In the genomic region with DNA sequence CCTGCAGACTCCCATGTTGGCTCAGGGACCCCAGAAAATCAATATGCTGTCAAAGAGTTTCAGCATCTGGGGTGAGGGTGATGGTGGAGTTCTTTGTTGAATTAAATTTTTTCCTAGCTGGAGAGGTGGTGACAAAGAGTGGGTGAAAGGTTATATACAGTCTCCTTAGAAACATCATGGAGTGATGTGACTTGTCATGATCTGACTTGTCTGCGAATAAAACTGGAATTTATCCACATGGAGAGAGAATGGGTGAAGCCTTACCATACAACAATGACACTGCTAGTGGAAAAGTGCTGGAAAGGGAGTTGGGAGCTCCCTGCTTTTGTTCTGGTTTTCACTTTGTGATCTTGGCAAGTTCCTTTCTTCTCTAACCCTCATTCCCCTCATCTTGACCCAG, we compare ENCODE assay signal across 21 cellular contexts.
"Had no signal": no experiment of that assay in that cellular context is flagged by ENCODE, and none has a peak within 500 bp of the region (broad histone marks: within the 10 kb centered on the region; RNA-seq: fewer than 3 reads in every experiment).

No MANE protein-coding gene starts in this region.

- H3K36me3 ChIP-seq: heart left ventricle, right atrium auricular region had no signal

- H3K27me3 ChIP-seq: right atrium auricular region had no signal

- ATAC-seq: activated CD8-positive, alpha-beta T cell treated with anti-CD3 and anti-CD28 coated beads, Interleukin-2, amount 10 ng/mL, durations not matched to agents 7 days and 5 days; activated naive CD4-positive, alpha-beta T cell treated with anti-CD3 and anti-CD28 coated beads, Interleukin-2, amount 50 U/mL, for 72 hours; heart left ventricle; left cardiac atrium had no signal

- DNase-seq: activated CD4-positive, alpha-beta T cell treated with anti-CD3 and anti-CD28 coated beads, Interleukin-2, amount 10 ng/mL, durations not matched to agents 24 days and 14 days; activated CD4-positive, CD25-positive, alpha-beta regulatory T cell; activated CD8-positive, alpha-beta memory T cell treated with anti-CD3 and anti-CD28 coated beads, Interleukin-2, amount 50 U/mL, for 4 hours; activated CD8-positive, alpha-beta T cell treated with anti-CD3 and anti-CD28 coated beads, Interleukin-2, amount 10 ng/mL, durations not matched to agents 7 days and 5 days; activated effector memory CD4-positive, alpha-beta T cell treated with anti-CD3 and anti-CD28 coated beads, Interleukin-2, amount 50 U/mL, for 16 hours; activated T-cell treated with anti-CD3 and anti-CD28 coated beads, Interleukin-2, amount 50 U/mL, for 48 hours; amniotic stem cell; foreskin melanocyte; heart left ventricle; left cardiac atrium; midbrain; SIG-M5; small intestine; stimulated activated CD4-positive, alpha-beta T cell treated with anti-CD3 and anti-CD28 coated beads, Interleukin-4, amount 100 ng/mL, for 4 hours; stimulated activated CD8-positive, alpha-beta memory T cell treated with anti-CD3 and anti-CD28 coated beads, Interleukin-4, amount 100 ng/mL, for 48 hours; stimulated activated naive CD4-positive, alpha-beta T cell treated with Interleukin-2 at 50 U/mL for 16 hours; T-helper 2 cell had no signal

- FAIRE-seq: small intestine, TTC549 had no signal

- H3K4me3 ChIP-seq: heart left ventricle, lung, right atrium auricular region had no signal
